In genomic region chr19:50328257-50329145, GRCh38 we compare ENCODE assay signal across 8 cellular contexts. TPM values are rescaled to one million over a fixed set of nuclear protein-coding genes. Genes with fewer than 3 reads are reported as not detected.
DNase-seq lines count a peak whose midpoint lies in the region; ATAC-seq and FAIRE-seq lines count a peak whose summit lies in the region.

No MANE protein-coding gene starts in this region.

- peak; percentile 6 for ATAC-seq in GM18907 (IDR thresholded peaks at IDR 0.05; ENCODE audit: unreplicated experiment)
- ATAC-seq in HG03439 (IDR thresholded peaks at IDR 0.05; ENCODE audit: unreplicated experiment) = peak; percentile 7

- peaks cover 37% of the 10 kb centered on the region for H3K27me3 ChIP-seq in CD4-positive, alpha-beta memory T cell (ENCODE audit: insufficient read depth, low read length)

- H3K27ac Mint-ChIP-seq in CD4-positive, alpha-beta memory T cell = peak overlapping the region in 2 of 7 donors; percentile 93 to 97
- H3K27ac Mint-ChIP-seq in activated T-helper 1 cell treated with anti-CD3 and anti-CD28 coated beads, Interleukin-12 subunit alpha, Interleukin-12 subunit beta, Interleukin-2, Interleukin-4 antibody, amounts not matched to agents 30 ng/mL and 10 ng/mL and 1 ng/mL, durations not matched to agents 14 hours and 24 hours and 36 hours = peak overlapping the region; percentile 89

- peak; percentile 20 for FAIRE-seq in urothelium cell line (lab: Jason Lieb, UNC)
- FAIRE-seq in RCC 7860 (lab: Jason Lieb, UNC) = no peak

- no peaks in the 10 kb centered on the region for H3K9me3 ChIP-seq in CD4-positive, alpha-beta memory T cell (ENCODE audit: control insufficient read depth in 1 of 2, low read length in 2 of 2)

- intact Hi-C loops in CD4-positive, alpha-beta memory T cell (cut with micrococcal nuclease) = no loop called here
- intact Hi-C loops in activated T-helper 1 cell treated with anti-CD3 and anti-CD28 coated beads, Interleukin-12 subunit alpha, Interleukin-12 subunit beta, Interleukin-2, Interleukin-4 antibody, amounts not matched to agents 30 ng/mL and 10 ng/mL and 1 ng/mL, durations not matched to agents 14 hours and 24 hours and 36 hours (cut with micrococcal nuclease) = loop anchor here (1.0 to 5.0 kb wide), 10 partner anchors 48 to 1038 kb away; partner anchors contain the start of genes ETFB, JOSD2, NR1H2 and POLD1

- peaks cover 23 to 49% of the 10 kb centered on the region in 2 donors for H3K27me3 Mint-ChIP-seq in CD4-positive, alpha-beta memory T cell
- H3K27me3 Mint-ChIP-seq in activated T-helper 1 cell treated with anti-CD3 and anti-CD28 coated beads, Interleukin-12 subunit alpha, Interleukin-12 subunit beta, Interleukin-2, Interleukin-4 antibody, amounts not matched to agents 30 ng/mL and 10 ng/mL and 1 ng/mL, durations not matched to agents 14 hours and 24 hours and 36 hours (ENCODE audit: insufficient read depth) = peaks cover 16% of the 10 kb centered on the region

- peak in 1 of 5 donors; percentile 30 for DNase-seq in CD4-positive, alpha-beta memory T cell
- DNase-seq in activated T-helper 1 cell treated with anti-CD3 and anti-CD28 coated beads, Interleukin-12 subunit alpha, Interleukin-12 subunit beta, Interleukin-2, Interleukin-4 antibody, amounts not matched to agents 30 ng/mL and 10 ng/mL and 1 ng/mL, durations not matched to agents 14 hours and 24 hours and 36 hours (ENCODE audit: low spot score) = no peak
- DNase-seq in lung microvascular endothelial cell (ENCODE audit: low read depth in 2 of 2) = peak; percentile 28 to 33
- DNase-seq in urothelium cell line (ENCODE audit: low spot score) = peak; percentile 55
- DNase-seq in putamen (ENCODE audit: low spot score) = no peak
- no peak for DNase-seq in RCC 7860 (ENCODE audit: low spot score)

- H3K4me3 Mint-ChIP-seq in CD4-positive, alpha-beta memory T cell = peak overlapping the region; percentile 69 to 89 (median 82)
- H3K4me3 Mint-ChIP-seq in activated T-helper 1 cell treated with anti-CD3 and anti-CD28 coated beads, Interleukin-12 subunit alpha, Interleukin-12 subunit beta, Interleukin-2, Interleukin-4 antibody, amounts not matched to agents 30 ng/mL and 10 ng/mL and 1 ng/mL, durations not matched to agents 14 hours and 24 hours and 36 hours = peak overlapping the region; percentile 84

- CTCF ChIA-PET in CD4-positive, alpha-beta memory T cell (lab: Charles Lee; ENCODE audit: partially characterized antibody) = interaction anchor here (0.6 kb wide), 2 partner anchors 29 to 42 kb away, joined by 3 to 4 read pairs; no protein-coding TSS in a partner anchor

- H3K36me3 Mint-ChIP-seq in CD4-positive, alpha-beta memory T cell = peaks cover 5 to 6% of the 10 kb centered on the region in 2 donors
- peaks cover 5% of the 10 kb centered on the region for H3K36me3 Mint-ChIP-seq in activated T-helper 1 cell treated with anti-CD3 and anti-CD28 coated beads, Interleukin-12 subunit alpha, Interleukin-12 subunit beta, Interleukin-2, Interleukin-4 antibody, amounts not matched to agents 30 ng/mL and 10 ng/mL and 1 ng/mL, durations not matched to agents 14 hours and 24 hours and 36 hours (ENCODE audit: low read depth)

- H3K9me3 Mint-ChIP-seq in CD4-positive, alpha-beta memory T cell = peaks cover 0 to 29% (median 14%) of the 10 kb centered on the region in 8 donors
- H3K9me3 Mint-ChIP-seq in activated T-helper 1 cell treated with anti-CD3 and anti-CD28 coated beads, Interleukin-12 subunit alpha, Interleukin-12 subunit beta, Interleukin-2, Interleukin-4 antibody, amounts not matched to agents 30 ng/mL and 10 ng/mL and 1 ng/mL, durations not matched to agents 14 hours and 24 hours and 36 hours = no peaks in the 10 kb centered on the region

- no peak overlapping the region for H3K4me3 ChIP-seq in CD4-positive, alpha-beta memory T cell (ENCODE audit: low read length in 2 of 2)

- H3K27ac ChIP-seq in CD4-positive, alpha-beta memory T cell (ENCODE audit: low read depth, low read length) = no peak overlapping the region

- H3K36me3 ChIP-seq in CD4-positive, alpha-beta memory T cell (ENCODE audit: insufficient read depth, low read length) = no peaks in the 10 kb centered on the region

- peaks cover 32 to 71% (median 54%) of the 10 kb centered on the region in 4 donors for H3K4me1 Mint-ChIP-seq in CD4-positive, alpha-beta memory T cell
- peaks cover 64% of the 10 kb centered on the region for H3K4me1 Mint-ChIP-seq in activated T-helper 1 cell treated with anti-CD3 and anti-CD28 coated beads, Interleukin-12 subunit alpha, Interleukin-12 subunit beta, Interleukin-2, Interleukin-4 antibody, amounts not matched to agents 30 ng/mL and 10 ng/mL and 1 ng/mL, durations not matched to agents 14 hours and 24 hours and 36 hours (ENCODE audit: low read depth)

- POLR2A ChIA-PET in CD4-positive, alpha-beta memory T cell (lab: Charles Lee; ENCODE audit: partially characterized antibody) = interaction anchor here (0.6 to 1.5 kb wide), 4 partner anchors 18 to 183 kb away, joined by 3 to 5 read pairs (median 4); partner anchors contain the start of gene JOSD2

- H3K4me1 ChIP-seq in CD4-positive, alpha-beta memory T cell (ENCODE audit: insufficient read depth, low read length) = peaks cover 63% of the 10 kb centered on the region

RNA-seq across cellular contexts. Expression of gene KCNC3, which starts 0.7 kb away (rescaled TPM):
- total RNA-seq in CD4-positive, alpha-beta memory T cell = 1 to 10 TPM; 1.6 to 1.7 TPM
- polyA plus RNA-seq in CD4-positive, alpha-beta memory T cell = not detected
- total RNA-seq in activated T-helper 1 cell treated with anti-CD3 and anti-CD28 coated beads, Interleukin-12 subunit alpha, Interleukin-12 subunit beta, Interleukin-2, Interleukin-4 antibody, amounts not matched to agents 30 ng/mL and 10 ng/mL and 1 ng/mL, durations not matched to agents 14 hours and 24 hours and 36 hours = 23.7 and 24.0 TPM in 2 replicates
- 0.22 and 0.40 TPM in 2 replicates for total RNA-seq in lung microvascular endothelial cell

RNA-seq across cellular contexts. Expression of gene NAPSA, which starts 36.9 kb away (rescaled TPM):
- total RNA-seq in CD4-positive, alpha-beta memory T cell = 1 to 10 TPM; 4.8 to 6.6 TPM
- under 1 TPM; 0.57 to 0.61 TPM for polyA plus RNA-seq in CD4-positive, alpha-beta memory T cell
- total RNA-seq in activated T-helper 1 cell treated with anti-CD3 and anti-CD28 coated beads, Interleukin-12 subunit alpha, Interleukin-12 subunit beta, Interleukin-2, Interleukin-4 antibody, amounts not matched to agents 30 ng/mL and 10 ng/mL and 1 ng/mL, durations not matched to agents 14 hours and 24 hours and 36 hours = 15.8 and 16.4 TPM in 2 replicates
- under 0.01 TPM in 1 of 2 replicates, not detected in the other for total RNA-seq in lung microvascular endothelial cell

RNA-seq across cellular contexts. Expression of gene NR1H2, which starts 47.8 kb away (rescaled TPM):
- total RNA-seq in CD4-positive, alpha-beta memory T cell = 100 to 1,000 TPM; 103 to 109 TPM
- 10 to 100 TPM; 86.9 to 88.0 TPM for polyA plus RNA-seq in CD4-positive, alpha-beta memory T cell
- 84.3 and 84.8 TPM in 2 replicates for total RNA-seq in activated T-helper 1 cell treated with anti-CD3 and anti-CD28 coated beads, Interleukin-12 subunit alpha, Interleukin-12 subunit beta, Interleukin-2, Interleukin-4 antibody, amounts not matched to agents 30 ng/mL and 10 ng/mL and 1 ng/mL, durations not matched to agents 14 hours and 24 hours and 36 hours
- 35.5 and 66.7 TPM in 2 replicates for total RNA-seq in lung microvascular endothelial cell

RNA-seq across cellular contexts. Expression of gene POLD1, which starts 55.6 kb away (rescaled TPM):
- total RNA-seq in CD4-positive, alpha-beta memory T cell = 10 to 100 TPM; 40.4 to 41.1 TPM
- 10 to 100 TPM; 29.3 to 30.7 TPM for polyA plus RNA-seq in CD4-positive, alpha-beta memory T cell
- total RNA-seq in activated T-helper 1 cell treated with anti-CD3 and anti-CD28 coated beads, Interleukin-12 subunit alpha, Interleukin-12 subunit beta, Interleukin-2, Interleukin-4 antibody, amounts not matched to agents 30 ng/mL and 10 ng/mL and 1 ng/mL, durations not matched to agents 14 hours and 24 hours and 36 hours = 171 and 178 TPM in 2 replicates
- 38.1 and 39.5 TPM in 2 replicates for total RNA-seq in lung microvascular endothelial cell

Comparison
In these comparisons a context has a peak if more than half of its experiments do, and no peak if none do; other contexts are left out.
1. DNase-seq: peak in lung microvascular endothelial cell (2 of 2) and urothelium cell line (single experiment); none in activated T-helper 1 cell treated with anti-CD3 and anti-CD28 coated beads, Interleukin-12 subunit alpha, Interleukin-12 subunit beta, Interleukin-2, Interleukin-4 antibody, amounts not matched to agents 30 ng/mL and 10 ng/mL and 1 ng/mL, durations not matched to agents 14 hours and 24 hours and 36 hours (single experiment), putamen (single experiment) and RCC 7860 (single experiment).